In genomic region chr1:81576996-81577697, GRCh38 we compare ENCODE assay signal across 24 cellular contexts.
A peak's percentile ranks its signal among the peaks of the same experiment; 100 is the strongest.
DNase-seq lines count a peak whose midpoint lies in the region; ATAC-seq and TF ChIP-seq lines count a peak whose summit lies in the region.
"Had no signal": no experiment of that assay in that cellular context is flagged by ENCODE, and none has a peak within 500 bp of the region (broad histone marks: within the 10 kb centered on the region; RNA-seq: fewer than 3 reads in every experiment).

No MANE protein-coding gene starts in this region.

- H3K4me1 ChIP-seq in heart left ventricle (peaks cover 0 to 33% (median 14%) of the 10 kb centered on the region in 12 donors), left ventricle myocardium inferior (peaks cover 37% of the 10 kb centered on the region), endodermal cell (ENCODE audit: control insufficient read depth, insufficient read depth, low read length) (peaks cover 25% of the 10 kb centered on the region), right lobe of liver (peaks cover 0 to 10% (median 0%) of the 10 kb centered on the region in 4 donors)
- H3K4me1 ChIP-seq: Peyer's patch, SJSA1 had no signal

- peak overlapping the region; percentile 7 for H3K27ac Mint-ChIP-seq in endodermal cell
- H3K27ac Mint-ChIP-seq: CD4-positive, CD25-positive, alpha-beta regulatory T cell; HFFc6 had no signal

- TF ChIP-seq CTCF in heart left ventricle (IDR thresholded peaks at IDR 0.05): no peak
- TF ChIP-seq CTCF in left ventricle myocardium inferior (IDR thresholded peaks at IDR 0.05; ENCODE audit: borderline replicate concordance): no peak
- no peak for TF ChIP-seq CTCF in endodermal cell (conservative IDR thresholded peaks at IDR 0.05)
- TF ChIP-seq CTCF in right lobe of liver (IDR thresholded peaks at IDR 0.05): no peak

- H3K27me3 ChIP-seq in heart left ventricle: no peaks in the 10 kb centered on the region
- no peaks in the 10 kb centered on the region for H3K27me3 ChIP-seq in left ventricle myocardium inferior (ENCODE audit: low read depth)
- no peaks in the 10 kb centered on the region for H3K27me3 ChIP-seq in endodermal cell (ENCODE audit: control insufficient read depth, insufficient read depth, low read length, poor library complexity, severe bottlenecking)
- no peaks in the 10 kb centered on the region for H3K27me3 ChIP-seq in right lobe of liver
- H3K27me3 ChIP-seq: Peyer's patch, SJSA1 had no signal

- H3K4me3 ChIP-seq in heart left ventricle: no peak overlapping the region
- no peak overlapping the region for H3K4me3 ChIP-seq in left ventricle myocardium inferior
- H3K4me3 ChIP-seq in endodermal cell (ENCODE audit: low read length): no peak overlapping the region
- H3K4me3 ChIP-seq in right lobe of liver: no peak overlapping the region
- H3K4me3 ChIP-seq: Peyer's patch, SJSA1 had no signal

- ATAC-seq in heart left ventricle (peak in 3 of 4 donors; percentile 62 to 74 (median 70)), right lobe of liver (peak; percentile 76 to 88 (median 82)), HG03354 (IDR thresholded peaks at IDR 0.05; ENCODE audit: poor library complexity, severe bottlenecking, unreplicated experiment) (no peak)

- H3K36me3 ChIP-seq in heart left ventricle (no peaks in the 10 kb centered on the region), left ventricle myocardium inferior (no peaks in the 10 kb centered on the region), endodermal cell (ENCODE audit: control insufficient read depth, insufficient read depth, low read length) (no peaks in the 10 kb centered on the region), right lobe of liver (no peaks in the 10 kb centered on the region)
- H3K36me3 ChIP-seq: Peyer's patch, SJSA1 had no signal

- no peaks in the 10 kb centered on the region for H3K36me3 Mint-ChIP-seq in endodermal cell (ENCODE audit: low read depth)
- H3K36me3 Mint-ChIP-seq: CD4-positive, CD25-positive, alpha-beta regulatory T cell had no signal

- TF ChIP-seq POLR2A in heart left ventricle (IDR thresholded peaks at IDR 0.05) (no peak), right lobe of liver (IDR thresholded peaks at IDR 0.05) (no peak)

- H3K4me1 Mint-ChIP-seq in endodermal cell: peaks cover 51% of the 10 kb centered on the region
- H3K4me1 Mint-ChIP-seq: CD4-positive, CD25-positive, alpha-beta regulatory T cell had no signal

- intact Hi-C loops in heart left ventricle (cut with DNase I) (loop anchor here in 2 of 10 donors (10.0 kb wide), 2 partner anchors 162 to 262 kb away; no protein-coding TSS in a partner anchor), left ventricle myocardium inferior (cut with micrococcal nuclease) (no loop called here), right lobe of liver (cut with DNase I) (no loop called here)

- H3K27me3 Mint-ChIP-seq in endodermal cell (ENCODE audit: insufficient read depth): no peaks in the 10 kb centered on the region
- H3K27me3 Mint-ChIP-seq: CD4-positive, CD25-positive, alpha-beta regulatory T cell had no signal

- no peak overlapping the region for H3K9ac ChIP-seq in endodermal cell (ENCODE audit: extremely low read depth, low read length, poor library complexity, severe bottlenecking)

- H3K9me3 ChIP-seq in heart left ventricle (no peaks in the 10 kb centered on the region), left ventricle myocardium inferior (replicated peaks) (no peaks in the 10 kb centered on the region), endodermal cell (ENCODE audit: control insufficient read depth, low read length) (no peaks in the 10 kb centered on the region), right lobe of liver (no peaks in the 10 kb centered on the region)
- H3K9me3 ChIP-seq: Peyer's patch, SJSA1 had no signal

- 54 to 72% (median 61%) methylated on average over 7 of the region's 7 CpGs for WGBS in heart left ventricle, 4 donors
- WGBS in endodermal cell (ENCODE audit: insufficient coverage in 1 of 2, insufficient read length in 1 of 2), 2 experiments: 61 to 86% methylated on average over 7 of the region's 7 CpGs
- WGBS in right lobe of liver (ENCODE audit: insufficient coverage, low coverage, low lambda C conversion rate, missing lambda C conversion rate): 53% methylated on average over 7 of the region's 7 CpGs

- DNase-seq in heart left ventricle (no peak), left ventricle myocardium inferior (no peak), endodermal cell (no peak), right lobe of liver (no peak), cortex of kidney (lab: John Stamatoyannopoulos, UW) (no peak), hepatic stellate cell (ENCODE audit: low spot score) (no peak)
- DNase-seq: CD4-positive, CD25-positive, alpha-beta regulatory T cell; EL; GF-D8; H9; HFFc6; KBM-7; MM.1S; NCI-H1092; NCI-H1436; NCI-H187 treated with DMSO at 0.1 percent for 48 hours; NCI-H2107; NCI-H2227 treated with DMSO at 0.1 percent for 48 hours; NCI-H510A treated with DMSO at 0.1 percent for 48 hours; NCI-H82; Peyer's patch had no signal

- no peak overlapping the region for H3K27ac ChIP-seq in heart left ventricle
- no peak overlapping the region for H3K27ac ChIP-seq in left ventricle myocardium inferior (replicated peaks)
- peak overlapping the region; percentile 40 for H3K27ac ChIP-seq in endodermal cell (ENCODE audit: low read depth, low read length)
- no peak overlapping the region for H3K27ac ChIP-seq in right lobe of liver
- H3K27ac ChIP-seq: HL-60, Peyer's patch, SJSA1 had no signal

- H3K4me3 Mint-ChIP-seq in endodermal cell: no peak overlapping the region
- H3K4me3 Mint-ChIP-seq: CD4-positive, CD25-positive, alpha-beta regulatory T cell; H9; HFFc6 had no signal

- H3K9me3 Mint-ChIP-seq in endodermal cell: no peaks in the 10 kb centered on the region
- H3K9me3 Mint-ChIP-seq: H9, HFFc6 had no signal
